In the genomic region with DNA sequence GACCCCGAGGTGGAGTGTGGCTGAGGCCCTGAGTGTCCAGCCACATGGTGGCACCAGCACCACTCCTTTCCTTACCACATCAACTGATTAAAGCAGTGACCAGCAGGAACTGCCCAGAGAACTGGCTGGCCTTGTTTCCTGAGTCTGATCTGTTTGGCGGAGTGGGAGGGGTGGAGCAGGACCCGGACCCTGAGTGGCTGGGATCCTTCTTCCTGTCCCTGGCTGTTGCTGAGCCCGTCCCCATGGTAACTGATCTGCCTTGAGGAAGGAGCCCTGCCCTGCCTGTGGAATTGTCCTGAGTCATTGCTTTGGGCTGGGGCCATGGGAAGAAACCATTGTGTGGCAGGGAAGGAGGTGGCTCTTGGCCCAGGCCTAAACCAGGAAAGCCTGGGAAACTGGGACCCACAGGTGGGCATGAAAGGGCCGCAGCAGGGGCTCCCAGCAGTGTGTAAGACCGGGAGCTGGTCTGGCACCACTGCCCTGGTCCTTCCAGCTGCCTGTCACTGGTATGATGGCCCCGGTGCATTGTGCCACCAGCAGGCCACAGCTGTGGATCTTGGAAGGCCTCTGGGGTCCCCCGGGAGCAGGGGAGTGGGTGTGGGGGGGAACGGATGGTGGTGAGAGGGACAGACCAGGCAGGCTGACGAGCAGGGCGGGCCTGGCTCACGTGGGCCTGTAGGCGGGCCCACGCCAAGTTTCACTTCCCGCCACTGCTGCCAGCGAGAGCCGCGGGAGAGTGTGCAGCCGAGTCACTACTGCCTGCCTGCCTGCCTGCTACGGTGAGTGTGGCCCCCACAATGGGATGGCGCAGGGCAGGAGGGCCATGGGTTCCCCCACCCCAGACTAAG, we compare ENCODE assay signal across 8 cellular contexts. TPM values are rescaled to one million over a fixed set of nuclear protein-coding genes. Genes with fewer than 3 reads are reported as not detected.
A peak's percentile ranks its signal among the peaks of the same experiment; 100 is the strongest.
DNase-seq lines count a peak whose midpoint lies in the region; ATAC-seq and FAIRE-seq lines count a peak whose summit lies in the region.

No MANE protein-coding gene starts in this region.

- ATAC-seq in GM19328 (IDR thresholded peaks at IDR 0.05; ENCODE audit: unreplicated experiment) = peak; percentile 75
- ATAC-seq in HG03469 (IDR thresholded peaks at IDR 0.05; ENCODE audit: unreplicated experiment) = peak; percentile 35

- DNase-seq in CD1c-positive myeloid dendritic cell (ENCODE audit: extremely low spot score) = peak; percentile 98
- DNase-seq in NOMO-1 treated with dmso at 0.1 percent for 144 hours (lab: John Stamatoyannopoulos, UW; ENCODE audit: unreplicated experiment) = peak; percentile 78
- DNase-seq in activated CD8-positive, alpha-beta memory T cell treated with anti-CD3 and anti-CD28 coated beads, Interleukin-2, amount 50 U/mL, for 48 hours = peak; percentile 89
- DNase-seq in mesenteric fat pad (ENCODE audit: low spot score) = peak; percentile 98
- peak; percentile 53 for DNase-seq in stimulated activated CD8-positive, alpha-beta memory T cell treated with anti-CD3 and anti-CD28 coated beads, Interleukin-15, amount 100 ng/mL, for 24 hours (ENCODE audit: low read depth)

- FAIRE-seq in endometrium (lab: Jason Lieb, UNC) = peak; percentile 99

RNA-seq across cellular contexts. Expression of a gene that starts 19.2 kb away (rescaled TPM):
- 7.2 TPM for total RNA-seq in mesenteric fat pad

RNA-seq across cellular contexts. Expression of a gene that starts 25.7 kb away (rescaled TPM):
- 144 TPM for total RNA-seq in mesenteric fat pad

RNA-seq across cellular contexts. Expression of a gene that starts 25.8 kb away (rescaled TPM):
- total RNA-seq in mesenteric fat pad = 11.6 TPM

RNA-seq across cellular contexts. Expression of a gene that starts 35.9 kb away (rescaled TPM):
- 40.0 TPM for total RNA-seq in mesenteric fat pad

RNA-seq across cellular contexts. Expression of a gene that starts 38.2 kb away (rescaled TPM):
- 170 TPM for total RNA-seq in mesenteric fat pad

Comparison
In these comparisons a context has a peak if more than half of its experiments do, and no peak if none do; other contexts are left out.
1. Peak in every context shown above with its lines: DNase-seq and ATAC-seq.